In the genomic region with DNA sequence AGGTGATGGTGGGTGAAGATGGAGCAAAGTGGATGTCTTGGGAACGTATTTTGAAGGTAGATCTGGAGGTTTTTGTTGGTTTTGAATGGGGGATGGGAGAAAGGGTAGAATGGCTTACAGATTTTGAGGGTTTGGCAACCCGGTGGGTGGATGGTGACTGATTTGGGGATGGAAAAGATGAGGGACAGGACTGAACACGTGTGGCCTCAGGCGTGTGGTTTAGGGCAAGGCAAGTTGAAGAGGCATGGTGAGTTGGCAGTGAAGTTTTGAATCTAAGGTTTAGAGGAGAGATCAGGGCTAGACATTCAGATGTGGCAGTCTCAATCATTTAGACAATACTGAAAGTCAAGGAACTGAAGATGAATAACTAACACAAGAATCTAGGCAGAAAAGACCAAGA, we compare ENCODE assay signal across 18 cellular contexts. TPM values are rescaled to one million over a fixed set of nuclear protein-coding genes. Genes with fewer than 3 reads are reported as not detected.
A peak's percentile ranks its signal among the peaks of the same experiment; 100 is the strongest.
DNase-seq lines count a peak whose midpoint lies in the region; ATAC-seq, FAIRE-seq and TF ChIP-seq lines count a peak whose summit lies in the region.
"Had no signal": no experiment of that assay in that cellular context is flagged by ENCODE, and none has a peak within 500 bp of the region (broad histone marks: within the 10 kb centered on the region; RNA-seq: fewer than 3 reads in every experiment).

No MANE protein-coding gene starts in this region.

- dilution Hi-C loops in keratinocyte (cut with MboI; ENCODE audit: extremely low pct_ligation_motif_present, low sequenced_read_pairs): no loop called here

- H3K9me3 Mint-ChIP-seq in stimulated activated memory B cell treated with anti-CD40 and anti-IgM and Interleukin-4, amounts not matched to agents 10 μg/mL and 1 μg/mL and 100 μg/mL, for 72 hours: no peaks in the 10 kb centered on the region
- H3K9me3 Mint-ChIP-seq: activated B cell treated with CpG ODN at 0.5 μM for 24 hours, naive B cell had no signal

- no peaks in the 10 kb centered on the region for H3K9me1 ChIP-seq in keratinocyte (ENCODE audit: control insufficient read depth, extremely low read depth, insufficient read depth, low read length)

- H3K36me3 Mint-ChIP-seq in stimulated activated memory B cell treated with anti-CD40 and anti-IgM and Interleukin-4, amounts not matched to agents 10 μg/mL and 1 μg/mL and 100 μg/mL, for 72 hours: no peaks in the 10 kb centered on the region
- H3K36me3 Mint-ChIP-seq: naive B cell had no signal

- H3K4me1 Mint-ChIP-seq in stimulated activated memory B cell treated with anti-CD40 and anti-IgM and Interleukin-4, amounts not matched to agents 10 μg/mL and 1 μg/mL and 100 μg/mL, for 72 hours: peaks cover 25% of the 10 kb centered on the region

- H2AFZ ChIP-seq in keratinocyte (ENCODE audit: control insufficient read depth, low read length): no peak overlapping the region

- no peak for ATAC-seq in stimulated activated memory B cell treated with anti-CD40 and anti-IgM and Interleukin-4, amounts not matched to agents 10 μg/mL and 1 μg/mL and 100 μg/mL, for 72 hours
- ATAC-seq in HG02642 (IDR thresholded peaks at IDR 0.05; ENCODE audit: poor library complexity, unreplicated experiment) (no peak), GM21825 (IDR thresholded peaks at IDR 0.05; ENCODE audit: unreplicated experiment) (no peak)

- no peak overlapping the region for H3K4me3 ChIP-seq in keratinocyte (ENCODE audit: control insufficient read depth in 2 of 3, extremely low read depth in 1 of 3, insufficient read depth in 2 of 3, low read depth in 1 of 3, low read length in 3 of 3)
- H3K4me3 ChIP-seq: smooth muscle cell had no signal

- TF ChIP-seq CTCF in keratinocyte (optimal IDR thresholded peaks at IDR 0.05 in 1 of 3, IDR thresholded peaks at IDR 0.05 in 1 of 3, conservative IDR thresholded peaks at IDR 0.05 in 1 of 3; ENCODE audit: extremely low read depth in 1 of 3, insufficient read depth in 2 of 3, low read length in 3 of 3): no peak

- H3K9ac ChIP-seq in keratinocyte (ENCODE audit: control insufficient read depth, extremely low read depth, insufficient read depth, low read length): no peak overlapping the region

- FAIRE-seq in keratinocyte (lab: Jason Lieb, UNC): no peak
- FAIRE-seq: urothelium cell line had no signal

- no peaks in the 10 kb centered on the region for H4K20me1 ChIP-seq in keratinocyte (ENCODE audit: control insufficient read depth, extremely low read depth, insufficient read depth, low read length)

- no peak overlapping the region for H3K4me3 Mint-ChIP-seq in stimulated activated memory B cell treated with anti-CD40 and anti-IgM and Interleukin-4, amounts not matched to agents 10 μg/mL and 1 μg/mL and 100 μg/mL, for 72 hours
- H3K4me3 Mint-ChIP-seq: activated B cell treated with CpG ODN at 0.5 μM for 24 hours, naive B cell had no signal

- peak overlapping the region; percentile 17 for H3K4me2 ChIP-seq in keratinocyte (ENCODE audit: control insufficient read depth, extremely low read depth, insufficient read depth, low read depth, low read length)
- H3K4me2 ChIP-seq: smooth muscle cell had no signal

- no peaks in the 10 kb centered on the region for H3K27me3 ChIP-seq in keratinocyte (ENCODE audit: control insufficient read depth, extremely low read depth, insufficient read depth, low read length)

- peak overlapping the region; percentile 26 for H3K27ac Mint-ChIP-seq in stimulated activated memory B cell treated with anti-CD40 and anti-IgM and Interleukin-4, amounts not matched to agents 10 μg/mL and 1 μg/mL and 100 μg/mL, for 72 hours
- H3K27ac Mint-ChIP-seq: activated B cell treated with CpG ODN at 0.5 μM for 24 hours had no signal

- DNase-seq in activated T-cell treated with anti-CD3 and anti-CD28 coated beads for 24 hours (ENCODE audit: low read depth) (peak; percentile 53), keratinocyte (ENCODE audit: low read depth, low spot score) (no peak), NCI-H1092 (lab: John Stamatoyannopoulos, UW) (no peak)
- no peak for DNase-seq in activated T-cell treated with anti-CD3 and anti-CD28 coated beads, Interleukin-2, amount 50 U/mL, for 1 hour
- DNase-seq in activated T-cell treated with anti-CD3 and anti-CD28 coated beads, Interleukin-2, amount 50 U/mL, for 48 hours: peak; percentile 86 to 87
- DNase-seq: activated B cell treated with CpG ODN at 0.5 μM for 24 hours, cerebellar nuclear complex, COR-L47, foreskin melanocyte, naive B cell, NCI-H1092 treated with DMSO at 0.1 percent for 48 hours, posterior cingulate gyrus had no signal

- H3K27ac ChIP-seq in keratinocyte (ENCODE audit: control insufficient read depth, insufficient read depth, low read length): no peak overlapping the region

- peaks cover 11% of the 10 kb centered on the region for H3K4me1 ChIP-seq in keratinocyte (ENCODE audit: control insufficient read depth, extremely low read depth, insufficient read depth, low read length)

- no peaks in the 10 kb centered on the region for H3K79me2 ChIP-seq in keratinocyte (ENCODE audit: control insufficient read depth, insufficient read depth, low read length)

- no peaks in the 10 kb centered on the region for H3K36me3 ChIP-seq in keratinocyte (ENCODE audit: control insufficient read depth in 2 of 2, extremely low read depth in 1 of 2, insufficient read depth in 2 of 2, low read length in 2 of 2)

- H3K9me3 ChIP-seq in keratinocyte (ENCODE audit: control insufficient read depth, low read depth, low read length): no peaks in the 10 kb centered on the region

- H3K27me3 Mint-ChIP-seq in stimulated activated memory B cell treated with anti-CD40 and anti-IgM and Interleukin-4, amounts not matched to agents 10 μg/mL and 1 μg/mL and 100 μg/mL, for 72 hours: no peaks in the 10 kb centered on the region
- H3K27me3 Mint-ChIP-seq: activated B cell treated with CpG ODN at 0.5 μM for 24 hours, naive B cell had no signal

RNA-seq across cellular contexts. Expression of a gene that starts 5.0 kb away (rescaled TPM):
- polyA plus RNA-seq in keratinocyte: 68.5 to 95.8 TPM (median 88.5 TPM) in 3 replicates
- polyA plus RNA-seq in keratinocyte (2011; ENCODE audit: low read depth): 6.5 TPM
- 88.0 and 93.5 TPM in 2 replicates for polyA plus RNA-seq in keratinocyte (2011; cell fraction: cytosol; rRNA removed)
- polyA plus RNA-seq in keratinocyte (2011; cell fraction: nucleus; rRNA removed): 33.2 and 34.7 TPM in 2 replicates
- polyA plus RNA-seq in keratinocyte (2012; ENCODE audit: low replicate concordance): 35.7 and 81.8 TPM in 2 replicates
- 28.6 to 38.1 TPM (median 28.8 TPM) in 3 replicates for polyA minus RNA-seq in keratinocyte
- polyA minus RNA-seq in keratinocyte (2011; cell fraction: cytosol; rRNA and poly(A)+ RNA removed): 48.5 TPM
- 6.4 and 8.3 TPM in 2 replicates for polyA minus RNA-seq in keratinocyte (2011; cell fraction: nucleus; rRNA and poly(A)+ RNA removed)

RNA-seq across cellular contexts. Expression of a gene that starts 10.8 kb away (rescaled TPM):
- polyA plus RNA-seq in keratinocyte: 33.2 to 38.1 TPM (median 36.5 TPM) in 3 replicates
- 19.3 TPM for polyA plus RNA-seq in keratinocyte (2011; ENCODE audit: low read depth)
- polyA plus RNA-seq in keratinocyte (2011; cell fraction: cytosol; rRNA removed): 32.8 and 38.9 TPM in 2 replicates
- polyA plus RNA-seq in keratinocyte (2011; cell fraction: nucleus; rRNA removed): 24.1 and 25.4 TPM in 2 replicates
- 28.7 and 34.1 TPM in 2 replicates for polyA plus RNA-seq in keratinocyte (2012; ENCODE audit: low replicate concordance)
- 10.1 to 25.9 TPM (median 25.8 TPM) in 3 replicates for polyA minus RNA-seq in keratinocyte
- 26.7 TPM for polyA minus RNA-seq in keratinocyte (2011; cell fraction: cytosol; rRNA and poly(A)+ RNA removed)
- polyA minus RNA-seq in keratinocyte (2011; cell fraction: nucleus; rRNA and poly(A)+ RNA removed): 10.8 and 14.6 TPM in 2 replicates

RNA-seq across cellular contexts. Expression of a gene that starts 27.4 kb away (rescaled TPM):
- 2.8 to 4.1 TPM (median 4.0 TPM) in 3 replicates for polyA plus RNA-seq in keratinocyte
- polyA plus RNA-seq in keratinocyte (2011; ENCODE audit: low read depth): 0.59 TPM
- polyA plus RNA-seq in keratinocyte (2011; cell fraction: cytosol; rRNA removed): 2.9 and 5.2 TPM in 2 replicates
- 2.1 and 4.1 TPM in 2 replicates for polyA plus RNA-seq in keratinocyte (2011; cell fraction: nucleus; rRNA removed)
- 1.7 and 3.3 TPM in 2 replicates for polyA plus RNA-seq in keratinocyte (2012; ENCODE audit: low replicate concordance)
- 1.0 to 4.3 TPM (median 3.9 TPM) in 3 replicates for polyA minus RNA-seq in keratinocyte
- 6.1 TPM for polyA minus RNA-seq in keratinocyte (2011; cell fraction: cytosol; rRNA and poly(A)+ RNA removed)
- polyA minus RNA-seq in keratinocyte (2011; cell fraction: nucleus; rRNA and poly(A)+ RNA removed): 1.7 and 2.2 TPM in 2 replicates

RNA-seq across cellular contexts. Expression of a gene that starts 37.7 kb away (rescaled TPM):
- polyA plus RNA-seq in keratinocyte: not detected in 3 replicates
- not detected for polyA plus RNA-seq in keratinocyte (2011; ENCODE audit: low read depth)
- not detected in 2 replicates for polyA plus RNA-seq in keratinocyte (2011; cell fraction: cytosol; rRNA removed)
- polyA plus RNA-seq in keratinocyte (2011; cell fraction: nucleus; rRNA removed): not detected in 2 replicates
- not detected in 2 replicates for polyA plus RNA-seq in keratinocyte (2012; ENCODE audit: low replicate concordance)
- not detected in 3 replicates for polyA minus RNA-seq in keratinocyte
- polyA minus RNA-seq in keratinocyte (2011; cell fraction: cytosol; rRNA and poly(A)+ RNA removed): not detected
- not detected in 2 replicates for polyA minus RNA-seq in keratinocyte (2011; cell fraction: nucleus; rRNA and poly(A)+ RNA removed)
- polyA plus RNA-seq: AG04450, smooth muscle cell had no signal

RNA-seq across cellular contexts. Expression of a gene that starts 39.6 kb away (rescaled TPM):
- 3.7 to 4.3 TPM (median 3.7 TPM) in 3 replicates for polyA plus RNA-seq in keratinocyte
- polyA plus RNA-seq in keratinocyte (2011; ENCODE audit: low read depth): 6.7 TPM
- 2.3 and 4.2 TPM in 2 replicates for polyA plus RNA-seq in keratinocyte (2011; cell fraction: cytosol; rRNA removed)
- 4.0 and 4.5 TPM in 2 replicates for polyA plus RNA-seq in keratinocyte (2011; cell fraction: nucleus; rRNA removed)
- 3.7 and 4.9 TPM in 2 replicates for polyA plus RNA-seq in keratinocyte (2012; ENCODE audit: low replicate concordance)
- polyA minus RNA-seq in keratinocyte: 3.8 to 6.8 TPM (median 4.4 TPM) in 3 replicates
- 5.0 TPM for polyA minus RNA-seq in keratinocyte (2011; cell fraction: cytosol; rRNA and poly(A)+ RNA removed)
- 2.9 and 3.1 TPM in 2 replicates for polyA minus RNA-seq in keratinocyte (2011; cell fraction: nucleus; rRNA and poly(A)+ RNA removed)

Comparison
In these comparisons a context has a peak if more than half of its experiments do, and no peak if none do; other contexts are left out.
1. DNase-seq: peak in activated T-cell treated with anti-CD3 and anti-CD28 coated beads for 24 hours (single experiment) and activated T-cell treated with anti-CD3 and anti-CD28 coated beads, Interleukin-2, amount 50 U/mL, for 48 hours (2 of 2); none in activated T-cell treated with anti-CD3 and anti-CD28 coated beads, Interleukin-2, amount 50 U/mL, for 1 hour (single experiment), keratinocyte (single experiment) and NCI-H1092 (single experiment).